Comparison of ENCODE assay signal across 15 cellular contexts in the genomic region with DNA sequence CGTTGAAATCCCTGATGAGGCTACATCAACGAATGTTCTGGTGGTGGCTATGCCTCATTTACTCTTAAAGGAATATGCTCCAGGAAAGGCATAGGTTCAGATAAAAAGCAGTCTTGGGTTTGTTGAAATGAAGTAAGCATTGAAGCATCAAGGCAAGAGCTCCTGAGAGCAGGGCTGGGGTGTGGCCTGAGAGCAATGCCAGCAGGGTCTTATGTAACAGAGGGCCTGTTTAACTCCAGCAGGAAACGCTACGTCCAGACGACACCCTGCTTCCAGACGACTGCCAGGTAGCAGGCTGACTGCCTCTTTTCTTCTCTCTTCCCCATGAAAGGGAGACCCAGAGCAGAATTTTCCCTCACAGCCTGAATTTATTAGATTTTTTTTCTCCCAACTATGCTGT.
DNase-seq lines count a peak whose midpoint lies in the region; ATAC-seq and TF ChIP-seq lines count a peak whose summit lies in the region.
"Had no signal": no experiment of that assay in that cellular context is flagged by ENCODE, and none has a peak within 500 bp of the region (broad histone marks: within the 10 kb centered on the region; RNA-seq: fewer than 3 reads in every experiment).

No MANE protein-coding gene starts in this region.

- no peaks in the 10 kb centered on the region for H3K36me3 ChIP-seq in OCI-LY1 (ENCODE audit: insufficient read depth, low read length)
- H3K36me3 ChIP-seq: SJSA1 had no signal

- no peaks in the 10 kb centered on the region for H3F3A ChIP-seq in OCI-LY1 (ENCODE audit: insufficient read depth, low read length)

- peak overlapping the region; percentile 25; the same call in 1 of the 2 replicates for H3K9ac ChIP-seq in OCI-LY1 (ENCODE audit: low read length)

- peak overlapping the region; percentile 28 for H3K27ac ChIP-seq in OCI-LY1 (ENCODE audit: low read depth, low read length, poor library complexity, severe bottlenecking)
- H3K27ac ChIP-seq: SJSA1 had no signal

- H3K27me3 ChIP-seq in OCI-LY1 (ENCODE audit: insufficient read depth, low read length): no peaks in the 10 kb centered on the region
- H3K27me3 ChIP-seq: SJSA1 had no signal

- TF ChIP-seq CTCF in AG10803 (conservative IDR thresholded peaks at IDR 0.05; ENCODE audit: low read length): no peak
- TF ChIP-seq CTCF in OCI-LY1 (IDR thresholded peaks at IDR 0.05; ENCODE audit: low read length): no peak
- TF ChIP-seq CTCF in nephron (IDR thresholded peaks at IDR 0.05; ENCODE audit: unreplicated experiment in 3 of 3): no peak

- no peaks in the 10 kb centered on the region for H3K36me3 Mint-ChIP-seq in nephron (ENCODE audit: low read depth)

- no peaks in the 10 kb centered on the region for H3K79me2 ChIP-seq in OCI-LY1 (ENCODE audit: insufficient read depth, low read length)

- H3K9me3 ChIP-seq in OCI-LY1 (ENCODE audit: low read length): no peaks in the 10 kb centered on the region
- H3K9me3 ChIP-seq: SJSA1 had no signal

- H4K20me1 ChIP-seq in OCI-LY1 (ENCODE audit: insufficient read depth, low read length): no peaks in the 10 kb centered on the region

- H3K4me2 ChIP-seq in OCI-LY1 (ENCODE audit: low read length): no peak overlapping the region; the same call in 1 of the 2 replicates

- no peak overlapping the region for H3K4me3 Mint-ChIP-seq in nephron
- H3K4me3 Mint-ChIP-seq: activated CD8-positive, alpha-beta T cell treated with anti-CD3 and anti-CD28 coated beads, Interleukin-2, amount 10 ng/mL, durations not matched to agents 7 days and 5 days had no signal

- H3K27ac Mint-ChIP-seq in nephron: peak overlapping the region; percentile 54 to 62 (median 54)
- H3K27ac Mint-ChIP-seq: activated CD8-positive, alpha-beta T cell treated with anti-CD3 and anti-CD28 coated beads, Interleukin-2, amount 10 ng/mL, durations not matched to agents 7 days and 5 days had no signal

- H2AFZ ChIP-seq in OCI-LY1 (ENCODE audit: low read length): 0 out of 2 replicates have a peak overlapping the region, but pooled peaks have one; percentile 18

- no peaks in the 10 kb centered on the region for H3K9me3 Mint-ChIP-seq in nephron

- ATAC-seq in Right ventricle myocardium inferior (peak; percentile 77), SK-N-SH treated with all-trans-retinoic acid at 6 μM for 48 hours (no peak), GM18861 (IDR thresholded peaks at IDR 0.05; ENCODE audit: unreplicated experiment) (no peak)
- ATAC-seq: activated CD8-positive, alpha-beta T cell treated with anti-CD3 and anti-CD28 coated beads, Interleukin-2, amount 10 ng/mL, durations not matched to agents 7 days and 5 days had no signal

- intact Hi-C loops in Right ventricle myocardium inferior (cut with DNase I): no loop called here

- H3K27me3 Mint-ChIP-seq in nephron (ENCODE audit: low read depth): no peaks in the 10 kb centered on the region

- peak; percentile 61 for DNase-seq in AG10803 (ENCODE audit: low read depth)
- peak; percentile 57 for DNase-seq in Right ventricle myocardium inferior (ENCODE audit: missing footprints)
- DNase-seq in NOMO-1 treated with DMSO at 0.1 percent for 48 hours (lab: John Stamatoyannopoulos, UW; ENCODE audit: unreplicated experiment): no peak
- DNase-seq in middle frontal gyrus (ENCODE audit: extremely low spot score, low spot score): no peak
- DNase-seq: activated CD8-positive, alpha-beta T cell treated with anti-CD3 and anti-CD28 coated beads, Interleukin-2, amount 10 ng/mL, durations not matched to agents 7 days and 5 days; activated gamma-delta T cell; NCI-H1694; NK-92 treated with Interleukin-12 subunit alpha and Interleukin-12 subunit beta, amount 100 ng/mL, for 24 hours; occipital lobe; trophoblast cell had no signal

- H3K9me2 ChIP-seq in OCI-LY1 (ENCODE audit: low read depth, low read length): no peaks in the 10 kb centered on the region

- peaks cover 45% of the 10 kb centered on the region for H3K4me1 ChIP-seq in OCI-LY1 (ENCODE audit: insufficient read depth, low read length, severe bottlenecking)
- H3K4me1 ChIP-seq: SJSA1 had no signal

- H3K4me1 Mint-ChIP-seq in nephron: peaks cover 31% of the 10 kb centered on the region

- H3K4me3 ChIP-seq in AG10803 (ENCODE audit: low read length) (no peak overlapping the region), OCI-LY1 (ENCODE audit: low read depth, low read length, poor library complexity, severe bottlenecking) (no peak overlapping the region)
- H3K4me3 ChIP-seq: SJSA1 had no signal

TF ChIP-seq in SK-N-SH treated with all-trans-retinoic acid at 6 μM for 48 hours, 23 proteins besides CTCF, POLR2A, EP300 and RAD21 (continues in another document):
- TF ChIP-seq ISL1 (CRISPR knock-in tag; IDR thresholded peaks at IDR 0.05) (no peak), ESRRG (CRISPR knock-in tag; IDR thresholded peaks at IDR 0.05) (no peak), ZFP3 (CRISPR knock-in tag; IDR thresholded peaks at IDR 0.05) (no peak), ZNF8 (CRISPR knock-in tag; IDR thresholded peaks at IDR 0.05) (no peak), TOX (CRISPR knock-in tag; IDR thresholded peaks at IDR 0.05; ENCODE audit: borderline replicate concordance) (no peak), GLIS3 (CRISPR knock-in tag; IDR thresholded peaks at IDR 0.05) (no peak), ZFP30 (CRISPR knock-in tag; IDR thresholded peaks at IDR 0.05) (no peak), ZNF70 (CRISPR knock-in tag; IDR thresholded peaks at IDR 0.05) (no peak), ZNF565 (CRISPR knock-in tag; conservative IDR thresholded peaks at IDR 0.05; ENCODE audit: low read depth) (no peak), PPARA (CRISPR knock-in tag; IDR thresholded peaks at IDR 0.05; ENCODE audit: borderline replicate concordance) (no peak), OSR1 (CRISPR knock-in tag; IDR thresholded peaks at IDR 0.05) (no peak)
- TF ChIP-seq, protein P1, sequence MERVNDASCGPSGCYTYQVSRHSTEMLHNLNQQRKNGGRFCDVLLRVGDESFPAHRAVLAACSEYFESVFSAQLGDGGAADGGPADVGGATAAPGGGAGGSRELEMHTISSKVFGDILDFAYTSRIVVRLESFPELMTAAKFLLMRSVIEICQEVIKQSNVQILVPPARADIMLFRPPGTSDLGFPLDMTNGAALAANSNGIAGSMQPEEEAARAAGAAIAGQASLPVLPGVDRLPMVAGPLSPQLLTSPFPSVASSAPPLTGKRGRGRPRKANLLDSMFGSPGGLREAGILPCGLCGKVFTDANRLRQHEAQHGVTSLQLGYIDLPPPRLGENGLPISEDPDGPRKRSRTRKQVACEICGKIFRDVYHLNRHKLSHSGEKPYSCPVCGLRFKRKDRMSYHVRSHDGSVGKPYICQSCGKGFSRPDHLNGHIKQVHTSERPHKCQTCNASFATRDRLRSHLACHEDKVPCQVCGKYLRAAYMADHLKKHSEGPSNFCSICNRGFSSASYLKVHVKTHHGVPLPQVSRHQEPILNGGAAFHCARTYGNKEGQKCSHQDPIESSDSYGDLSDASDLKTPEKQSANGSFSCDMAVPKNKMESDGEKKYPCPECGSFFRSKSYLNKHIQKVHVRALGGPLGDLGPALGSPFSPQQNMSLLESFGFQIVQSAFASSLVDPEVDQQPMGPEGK (CRISPR knock-in tag; IDR thresholded peaks at IDR 0.05; ENCODE audit: borderline replicate concordance): no peak
- TF ChIP-seq, protein P2, sequence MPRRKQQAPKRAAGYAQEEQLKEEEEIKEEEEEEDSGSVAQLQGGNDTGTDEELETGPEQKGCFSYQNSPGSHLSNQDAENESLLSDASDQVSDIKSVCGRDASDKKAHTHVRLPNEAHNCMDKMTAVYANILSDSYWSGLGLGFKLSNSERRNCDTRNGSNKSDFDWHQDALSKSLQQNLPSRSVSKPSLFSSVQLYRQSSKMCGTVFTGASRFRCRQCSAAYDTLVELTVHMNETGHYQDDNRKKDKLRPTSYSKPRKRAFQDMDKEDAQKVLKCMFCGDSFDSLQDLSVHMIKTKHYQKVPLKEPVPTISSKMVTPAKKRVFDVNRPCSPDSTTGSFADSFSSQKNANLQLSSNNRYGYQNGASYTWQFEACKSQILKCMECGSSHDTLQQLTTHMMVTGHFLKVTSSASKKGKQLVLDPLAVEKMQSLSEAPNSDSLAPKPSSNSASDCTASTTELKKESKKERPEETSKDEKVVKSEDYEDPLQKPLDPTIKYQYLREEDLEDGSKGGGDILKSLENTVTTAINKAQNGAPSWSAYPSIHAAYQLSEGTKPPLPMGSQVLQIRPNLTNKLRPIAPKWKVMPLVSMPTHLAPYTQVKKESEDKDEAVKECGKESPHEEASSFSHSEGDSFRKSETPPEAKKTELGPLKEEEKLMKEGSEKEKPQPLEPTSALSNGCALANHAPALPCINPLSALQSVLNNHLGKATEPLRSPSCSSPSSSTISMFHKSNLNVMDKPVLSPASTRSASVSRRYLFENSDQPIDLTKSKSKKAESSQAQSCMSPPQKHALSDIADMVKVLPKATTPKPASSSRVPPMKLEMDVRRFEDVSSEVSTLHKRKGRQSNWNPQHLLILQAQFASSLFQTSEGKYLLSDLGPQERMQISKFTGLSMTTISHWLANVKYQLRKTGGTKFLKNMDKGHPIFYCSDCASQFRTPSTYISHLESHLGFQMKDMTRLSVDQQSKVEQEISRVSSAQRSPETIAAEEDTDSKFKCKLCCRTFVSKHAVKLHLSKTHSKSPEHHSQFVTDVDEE (CRISPR knock-in tag; IDR thresholded peaks at IDR 0.05): no peak
- TF ChIP-seq, protein P3, sequence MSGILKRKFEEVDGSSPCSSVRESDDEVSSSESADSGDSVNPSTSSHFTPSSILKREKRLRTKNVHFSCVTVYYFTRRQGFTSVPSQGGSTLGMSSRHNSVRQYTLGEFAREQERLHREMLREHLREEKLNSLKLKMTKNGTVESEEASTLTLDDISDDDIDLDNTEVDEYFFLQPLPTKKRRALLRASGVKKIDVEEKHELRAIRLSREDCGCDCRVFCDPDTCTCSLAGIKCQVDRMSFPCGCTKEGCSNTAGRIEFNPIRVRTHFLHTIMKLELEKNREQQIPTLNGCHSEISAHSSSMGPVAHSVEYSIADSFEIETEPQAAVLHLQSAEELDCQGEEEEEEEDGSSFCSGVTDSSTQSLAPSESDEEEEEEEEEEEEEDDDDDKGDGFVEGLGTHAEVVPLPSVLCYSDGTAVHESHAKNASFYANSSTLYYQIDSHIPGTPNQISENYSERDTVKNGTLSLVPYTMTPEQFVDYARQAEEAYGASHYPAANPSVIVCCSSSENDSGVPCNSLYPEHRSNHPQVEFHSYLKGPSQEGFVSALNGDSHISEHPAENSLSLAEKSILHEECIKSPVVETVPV (CRISPR knock-in tag; IDR thresholded peaks at IDR 0.05): no peak
- TF ChIP-seq, protein P4, sequence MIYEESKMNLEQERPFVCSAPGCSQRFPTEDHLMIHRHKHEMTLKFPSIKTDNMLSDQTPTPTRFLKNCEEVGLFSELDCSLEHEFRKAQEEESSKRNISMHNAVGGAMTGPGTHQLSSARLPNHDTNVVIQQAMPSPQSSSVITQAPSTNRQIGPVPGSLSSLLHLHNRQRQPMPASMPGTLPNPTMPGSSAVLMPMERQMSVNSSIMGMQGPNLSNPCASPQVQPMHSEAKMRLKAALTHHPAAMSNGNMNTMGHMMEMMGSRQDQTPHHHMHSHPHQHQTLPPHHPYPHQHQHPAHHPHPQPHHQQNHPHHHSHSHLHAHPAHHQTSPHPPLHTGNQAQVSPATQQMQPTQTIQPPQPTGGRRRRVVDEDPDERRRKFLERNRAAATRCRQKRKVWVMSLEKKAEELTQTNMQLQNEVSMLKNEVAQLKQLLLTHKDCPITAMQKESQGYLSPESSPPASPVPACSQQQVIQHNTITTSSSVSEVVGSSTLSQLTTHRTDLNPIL (CRISPR knock-in tag; IDR thresholded peaks at IDR 0.05; ENCODE audit: low read depth): no peak

Comparison
In these comparisons a context has a peak if more than half of its experiments do, and no peak if none do; other contexts are left out.
1. DNase-seq: peak in AG10803 (single experiment) and Right ventricle myocardium inferior (single experiment); none in NOMO-1 treated with DMSO at 0.1 percent for 48 hours (single experiment) and middle frontal gyrus (single experiment).